7 cellular contexts compared by ENCODE assay signal in the genomic region with DNA sequence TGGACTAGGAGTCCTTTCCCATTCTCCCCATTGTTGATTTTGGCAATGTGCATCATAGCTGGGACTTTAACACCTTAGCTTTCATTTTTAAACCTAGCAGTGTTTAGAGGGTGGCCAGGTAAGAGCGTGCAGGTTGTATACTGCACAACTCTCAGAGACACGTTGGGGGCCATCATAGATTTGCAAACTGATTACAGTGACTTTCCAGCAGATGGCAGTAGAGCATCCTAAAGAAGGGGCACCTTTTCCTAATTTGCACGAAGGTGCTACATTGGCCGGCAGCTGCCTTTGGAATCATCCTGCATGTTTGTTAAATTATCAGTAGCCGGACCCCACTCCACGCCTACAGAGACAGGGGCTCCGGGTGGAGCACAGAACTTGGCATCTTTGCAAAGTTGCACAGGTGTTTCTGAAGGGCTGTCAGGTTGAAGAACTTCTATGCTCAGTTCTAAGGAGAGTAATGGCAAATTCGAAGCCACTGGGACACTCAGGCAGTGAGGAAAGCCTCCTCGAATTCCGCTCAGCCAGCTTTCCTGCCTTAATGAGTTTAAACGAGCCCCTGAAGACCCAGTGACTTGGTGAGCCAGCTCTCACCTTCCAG. TPM values are rescaled to one million over a fixed set of nuclear protein-coding genes. Genes with fewer than 3 reads are reported as not detected.
DNase-seq lines count a peak whose midpoint lies in the region; ATAC-seq, FAIRE-seq and TF ChIP-seq lines count a peak whose summit lies in the region.

No MANE protein-coding gene starts in this region.

- H3K27me3 ChIP-seq in HL-60 (ENCODE audit: insufficient read depth, poor library complexity, severe bottlenecking) (no peaks in the 10 kb centered on the region), brain microvascular endothelial cell (replicated peaks) (no peaks in the 10 kb centered on the region)

- no peaks in the 10 kb centered on the region for H3K9me3 ChIP-seq in OCI-LY7 (ENCODE audit: low read length)

- H3K79me2 ChIP-seq in OCI-LY7 (ENCODE audit: insufficient read depth, low read depth, low read length), result no peaks in the 10 kb centered on the region

- no peak overlapping the region for H3K4me2 ChIP-seq in OCI-LY7 (ENCODE audit: low read length)

- CTCF ChIA-PET in OCI-LY7 (lab: Charles Lee; ENCODE audit: unreplicated experiment), result interaction anchor here (0.5 to 0.7 kb wide), 2 partner anchors 69 to 204 kb away, joined by 3 read pairs; no protein-coding TSS in a partner anchor

- intact Hi-C loops in OCI-LY7 (cut with micrococcal nuclease; ENCODE audit: unreplicated experiment), result loop anchor here (2.0 kb wide), 1 partner anchor 110 kb away; no protein-coding TSS in a partner anchor

- no TSS peak for BruUV-seq in OCI-LY7 (replicated peaks; lab: Mats Ljungman, UMichigan)

- no peak overlapping the region for H2AFZ ChIP-seq in OCI-LY7 (ENCODE audit: low read length)

- H3K27ac ChIP-seq in HL-60 (replicated peaks) (no peak overlapping the region), OCI-LY7 (ENCODE audit: low read depth, low read length, poor library complexity, severe bottlenecking) (no peak overlapping the region), brain microvascular endothelial cell (no peak overlapping the region)

- H3K4me1 ChIP-seq in OCI-LY7 (ENCODE audit: insufficient read depth, low read length, poor library complexity, severe bottlenecking), result no peaks in the 10 kb centered on the region

- peak; percentile 0 for DNase-seq in DMS79 (lab: John Stamatoyannopoulos, UW)
- DNase-seq in HL-60 (ENCODE audit: low read depth in 1 of 2, low spot score in 1 of 2), result peak in 1 of 2 experiments; percentile 34
- DNase-seq in OCI-LY7 (ENCODE audit: low spot score), result peak; percentile 59
- no peak for DNase-seq in brain microvascular endothelial cell
- DNase-seq in left kidney (ENCODE audit: low read depth, low spot score), result peak; percentile 76
- DNase-seq in urothelium cell line (ENCODE audit: low spot score), result peak; percentile 85

- no peaks in the 10 kb centered on the region for H4K20me1 ChIP-seq in OCI-LY7 (ENCODE audit: insufficient read depth, low read length)

- no peaks in the 10 kb centered on the region for H3K36me3 ChIP-seq in OCI-LY7 (ENCODE audit: insufficient read depth, low read length)
- no peaks in the 10 kb centered on the region for H3K36me3 ChIP-seq in brain microvascular endothelial cell (replicated peaks)

- H3K9me2 ChIP-seq in OCI-LY7 (ENCODE audit: insufficient read depth, low read length), result no peaks in the 10 kb centered on the region

- ATAC-seq in GM21723 (IDR thresholded peaks at IDR 0.05; ENCODE audit: unreplicated experiment), result no peak

- FAIRE-seq in urothelium cell line (lab: Jason Lieb, UNC), result peak; percentile 100

- POLR2A ChIA-PET in OCI-LY7 (lab: Charles Lee), result no interaction called here

- in situ Hi-C loops in brain microvascular endothelial cell (cut with HindIII; ENCODE audit: low pct_ligation_motif_present, low sequenced_read_pairs), result no loop called here

- TF ChIP-seq CTCF in HL-60 (IDR thresholded peaks at IDR 0.05; ENCODE audit: insufficient read depth, low read length) (peak; percentile 55), OCI-LY7 (conservative IDR thresholded peaks at IDR 0.05; ENCODE audit: low read length) (peak; percentile 85), brain microvascular endothelial cell (IDR thresholded peaks at IDR 0.05; ENCODE audit: low read depth, low read length, missing control alignments) (peak; percentile 78)

- H3K4me3 ChIP-seq in HL-60 (replicated peaks; ENCODE audit: insufficient read depth, low read length) (no peak overlapping the region), OCI-LY7 (ENCODE audit: low read depth, low read length, poor library complexity, severe bottlenecking) (no peak overlapping the region), brain microvascular endothelial cell (ENCODE audit: low read depth, low read length) (no peak overlapping the region)

RNA-seq across cellular contexts. Expression of a gene that starts 7.7 kb away (rescaled TPM):
- not detected in 2 replicates for total RNA-seq in OCI-LY7 (2014; rRNA removed; shearing (Covaris generic))
- total RNA-seq in OCI-LY7 (2022), result not detected in 2 replicates

RNA-seq across cellular contexts. Expression of a gene that starts 13.7 kb away (rescaled TPM):
- not detected in 2 replicates for total RNA-seq in OCI-LY7 (2014; rRNA removed; shearing (Covaris generic))
- total RNA-seq in OCI-LY7 (2022), result not detected in 2 replicates
